In the genomic region with DNA sequence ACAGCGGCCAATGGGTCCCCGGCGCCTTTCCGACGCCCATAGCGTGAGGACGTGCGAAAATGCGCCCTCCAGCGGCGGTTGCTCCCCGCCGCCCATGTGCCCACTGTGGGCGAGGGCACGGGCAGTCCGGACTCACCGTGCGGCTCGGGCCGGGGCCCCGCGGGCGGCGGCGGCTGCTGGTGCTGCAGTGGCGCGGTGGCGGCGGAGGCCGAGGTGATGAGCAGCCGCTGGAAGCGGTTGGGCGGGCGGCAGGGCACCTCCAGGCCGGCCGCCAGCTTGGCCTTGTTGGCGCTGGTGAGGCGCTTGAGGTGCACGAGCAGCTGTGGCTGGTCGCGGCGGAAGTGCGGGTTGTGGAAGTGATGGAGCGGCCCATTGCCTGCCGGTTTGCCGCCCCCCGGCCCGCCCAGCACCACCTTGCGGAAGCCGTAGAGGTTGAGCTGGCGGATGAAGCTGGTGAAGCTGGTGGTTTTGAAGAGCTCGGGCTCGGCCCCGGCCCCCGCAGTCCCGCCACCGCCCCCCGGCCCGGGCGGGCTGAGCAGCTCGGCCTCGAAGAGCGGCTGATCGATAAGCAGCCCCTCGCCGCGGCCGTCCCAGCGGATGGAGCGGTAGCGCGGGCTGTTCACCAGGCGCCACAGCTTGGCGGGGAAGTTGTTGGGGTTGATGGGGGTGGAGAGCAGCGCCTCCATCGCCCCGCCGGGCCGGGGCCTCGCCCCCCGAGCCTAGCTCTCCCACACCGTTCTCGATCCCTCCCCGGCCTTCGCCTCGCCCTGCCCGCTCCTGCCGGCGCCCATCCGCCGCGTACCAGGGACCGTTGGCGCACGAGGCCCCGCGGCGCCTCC, we compare ENCODE assay signal across 9 cellular contexts. TPM values are rescaled to one million over a fixed set of nuclear protein-coding genes. Genes with fewer than 3 reads are reported as not detected.
DNase-seq lines count a peak whose midpoint lies in the region; ATAC-seq and TF ChIP-seq lines count a peak whose summit lies in the region.
"Had no signal": no experiment of that assay in that cellular context is flagged by ENCODE, and none has a peak within 500 bp of the region (broad histone marks: within the 10 kb centered on the region; RNA-seq: fewer than 3 reads in every experiment).

A gene with protein sequence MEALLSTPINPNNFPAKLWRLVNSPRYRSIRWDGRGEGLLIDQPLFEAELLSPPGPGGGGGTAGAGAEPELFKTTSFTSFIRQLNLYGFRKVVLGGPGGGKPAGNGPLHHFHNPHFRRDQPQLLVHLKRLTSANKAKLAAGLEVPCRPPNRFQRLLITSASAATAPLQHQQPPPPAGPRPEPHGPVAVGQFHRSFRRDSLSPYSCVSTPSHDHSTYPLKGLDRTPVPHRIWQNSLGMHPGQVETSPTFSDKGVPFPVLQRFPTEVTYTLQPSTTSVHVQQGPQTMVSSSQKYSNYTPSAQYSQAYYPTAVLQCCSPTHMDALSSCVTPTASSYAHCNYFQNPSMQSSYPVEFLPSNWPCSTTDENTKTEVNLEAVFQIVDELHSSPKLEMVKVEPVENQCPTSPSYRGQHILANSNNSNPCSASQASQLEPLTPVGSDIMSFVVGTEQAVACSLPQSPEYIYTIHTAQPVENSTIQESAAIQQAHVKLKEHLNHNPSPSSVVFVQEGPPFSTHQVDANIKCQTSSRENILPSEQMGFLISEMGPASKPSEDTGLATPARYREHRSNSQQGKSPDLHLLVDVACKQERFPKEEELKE (minus strand): TSS at position 820 of the 839 bp plus-strand sequence. CDS start 134 bp downstream, at position 686.

- H3K4me1 ChIP-seq in right atrium auricular region (no peaks in the 10 kb centered on the region), transverse colon (no peaks in the 10 kb centered on the region)
- H3K4me1 ChIP-seq: A549 had no signal

- POLR2A ChIA-PET in naive thymus-derived CD8-positive, alpha-beta T cell (lab: Charles Lee): interaction anchor here (0.7 to 2.1 kb wide), 13 partner anchors 13 to 170 kb away, joined by 3 to 13 read pairs (median 7); a partner anchor contains a TSS

- H3K27me3 Mint-ChIP-seq in activated naive CD8-positive, alpha-beta T cell treated with anti-CD3 and anti-CD28 coated beads for 36 hours: no peaks in the 10 kb centered on the region
- H3K27me3 Mint-ChIP-seq in naive thymus-derived CD8-positive, alpha-beta T cell: no peaks in the 10 kb centered on the region

- H3K4me1 Mint-ChIP-seq in activated naive CD8-positive, alpha-beta T cell treated with anti-CD3 and anti-CD28 coated beads for 36 hours: peaks cover 12% of the 10 kb centered on the region
- H3K4me1 Mint-ChIP-seq in naive thymus-derived CD8-positive, alpha-beta T cell: peaks cover 5 to 22% (median 8%) of the 10 kb centered on the region in 4 donors

- peak in 1 of 2 donors; percentile 28 for TF ChIP-seq CTCF in right atrium auricular region (IDR thresholded peaks at IDR 0.05)
- peak in 1 of 5 experiments; percentile 19 for TF ChIP-seq CTCF in transverse colon (IDR thresholded peaks at IDR 0.05)

- H3K27me3 ChIP-seq in right atrium auricular region (no peaks in the 10 kb centered on the region), transverse colon (no peaks in the 10 kb centered on the region)

- ATAC-seq in Right ventricle myocardium inferior: no peak
- ATAC-seq in naive thymus-derived CD8-positive, alpha-beta T cell: peak; percentile 94 to 96
- ATAC-seq: A549 had no signal

- peaks cover 32% of the 10 kb centered on the region for H3K36me3 Mint-ChIP-seq in activated naive CD8-positive, alpha-beta T cell treated with anti-CD3 and anti-CD28 coated beads for 36 hours
- peaks cover 5 to 27% (median 20%) of the 10 kb centered on the region in 3 donors for H3K36me3 Mint-ChIP-seq in naive thymus-derived CD8-positive, alpha-beta T cell

- H3K9me3 Mint-ChIP-seq in activated naive CD8-positive, alpha-beta T cell treated with anti-CD3 and anti-CD28 coated beads for 36 hours: no peaks in the 10 kb centered on the region
- no peaks in the 10 kb centered on the region for H3K9me3 Mint-ChIP-seq in naive thymus-derived CD8-positive, alpha-beta T cell

- H3K9me3 ChIP-seq in right atrium auricular region (no peaks in the 10 kb centered on the region), transverse colon (no peaks in the 10 kb centered on the region)
- H3K9me3 ChIP-seq: A549 had no signal

- in situ Hi-C loops in transverse colon (cut with MboI; ENCODE audit: low pct_ligation_motif_present in 1 of 4, low pct_unique_long_range_greater_than_20kb in 1 of 4, low sequenced_read_pairs in 3 of 4) (no loop called here), ACHN (cut with HindIII; ENCODE audit: low pct_ligation_motif_present, low pct_unique_long_range_greater_than_20kb, low sequenced_read_pairs) (no loop called here)

- H3K27ac ChIP-seq in right atrium auricular region (no peak within 1 kb of the TSS), transverse colon (no peak within 1 kb of the TSS), substantia nigra (ENCODE audit: low read depth, low read length, poor library complexity, severe bottlenecking) (no peak within 1 kb of the TSS)
- H3K27ac ChIP-seq: A549 had no signal

- peak within 1 kb of the TSS; percentile 58 for H3K4me3 Mint-ChIP-seq in activated naive CD8-positive, alpha-beta T cell treated with anti-CD3 and anti-CD28 coated beads for 36 hours
- H3K4me3 Mint-ChIP-seq in naive thymus-derived CD8-positive, alpha-beta T cell: peak within 1 kb of the TSS; percentile 41 to 82 (median 69)

- no peak for TF ChIP-seq POLR2A in transverse colon (IDR thresholded peaks at IDR 0.05)

- H3K4me3 ChIP-seq in right atrium auricular region (peak within 1 kb of the TSS in 1 of 2 donors; percentile 22), transverse colon (peak within 1 kb of the TSS in 1 of 4 donors; percentile 9)
- H3K4me3 ChIP-seq: A549 had no signal

- H3K27ac Mint-ChIP-seq in activated naive CD8-positive, alpha-beta T cell treated with anti-CD3 and anti-CD28 coated beads for 36 hours: peak within 1 kb of the TSS; percentile 75
- H3K27ac Mint-ChIP-seq in naive thymus-derived CD8-positive, alpha-beta T cell: peak within 1 kb of the TSS in 9 of 10 donors; percentile 47 to 88 (median 56)

- DNase-seq in Right ventricle myocardium inferior (ENCODE audit: missing footprints) (peak; percentile 76), right atrium auricular region (ENCODE audit: low spot score) (no peak), transverse colon (peak; percentile 42), substantia nigra (lab: John Stamatoyannopoulos, UW) (no peak), nucleus accumbens (lab: John Stamatoyannopoulos, UW) (no peak), ACHN (no peak)
- peak; percentile 78 for DNase-seq in activated naive CD8-positive, alpha-beta T cell treated with anti-CD3 and anti-CD28 coated beads for 36 hours
- DNase-seq in naive thymus-derived CD8-positive, alpha-beta T cell: peak; percentile 61 to 89 (median 76)

- intact Hi-C loops in Right ventricle myocardium inferior (cut with DNase I) (no loop called here), transverse colon (cut with DNase I; ENCODE audit: low total_unique reads) (no loop called here)

- TF ChIP-seq EP300 in transverse colon (IDR thresholded peaks at IDR 0.05; ENCODE audit: low read depth): no peak

- WGBS in transverse colon (ENCODE audit: low coverage in 1 of 2), 2 donors: 79% methylated on average over 67 of the region's 98 CpGs; no CpG with 5 or more reads in 1 of the 2 donors

- H3K36me3 ChIP-seq in right atrium auricular region: peaks cover 34% of the 10 kb centered on the region
- H3K36me3 ChIP-seq in transverse colon: peaks cover 0 to 40% (median 13%) of the 10 kb centered on the region in 4 donors

RNA-seq across cellular contexts. Expression of the gene that starts here (rescaled TPM):
- total RNA-seq in Right ventricle myocardium inferior (not detected), right atrium auricular region (under 1 TPM in 1 of 2 donors, not detected in 1; 0.08 TPM), transverse colon (under 1 TPM in 1 of 4 donors, not detected in 3; 0.16 TPM)
- total RNA-seq in activated naive CD8-positive, alpha-beta T cell treated with anti-CD3 and anti-CD28 coated beads for 36 hours: 1 to 10 TPM; 3.9 to 4.2 TPM
- total RNA-seq in naive thymus-derived CD8-positive, alpha-beta T cell: 1 to 10 TPM; 2.9 to 3.0 TPM
- 1 to 10 TPM in 1 of 3 donors, under 1 TPM in 2; 0.14 to 1.8 (median 0.73) TPM for polyA plus RNA-seq in naive thymus-derived CD8-positive, alpha-beta T cell
- polyA plus RNA-seq: A549 had no signal

Comparison
In these comparisons a context has a peak if more than half of its experiments do, and no peak if none do; other contexts are left out.
1. Peak in DNase-seq in Right ventricle myocardium inferior; RNA of the gene not detected or under 1 TPM.
2. Peak in DNase-seq in transverse colon; RNA of the gene not detected or under 1 TPM.
3. DNase-seq: peak in activated naive CD8-positive, alpha-beta T cell treated with anti-CD3 and anti-CD28 coated beads for 36 hours (single experiment) and naive thymus-derived CD8-positive, alpha-beta T cell (10 of 10); none in right atrium auricular region (single experiment), substantia nigra (0 of 49), nucleus accumbens (0 of 56) and ACHN (single experiment).